Comparison of ENCODE assay signal across 8 cellular contexts in genomic region chr18:44682181-44682870, GRCh38. TPM values are rescaled to one million over a fixed set of nuclear protein-coding genes. Genes with fewer than 3 reads are reported as not detected.
DNase-seq lines count a peak whose midpoint lies in the region; ATAC-seq, FAIRE-seq and TF ChIP-seq lines count a peak whose summit lies in the region.

No MANE protein-coding gene starts in this region.

- 0 out of 2 replicates have a peak overlapping the region, but pooled peaks have one; percentile 80 for H3K4me2 ChIP-seq in DND-41 (ENCODE audit: insufficient read depth, low read length)

- no peaks in the 10 kb centered on the region for H3K36me3 Mint-ChIP-seq in glutamatergic neuron (ENCODE audit: unreplicated experiment)

- H3K79me2 ChIP-seq in DND-41 (ENCODE audit: insufficient read depth, low read length): no peaks in the 10 kb centered on the region

- peaks cover 4% of the 10 kb centered on the region for H3K27me3 Mint-ChIP-seq in glutamatergic neuron (ENCODE audit: unreplicated experiment)

- DNase-seq in DND-41 (no peak), pancreas (peak in 2 of 6 donors; percentile 32 to 37), LoVo (ENCODE audit: low spot score) (no peak), glutamatergic neuron (no peak)
- DNase-seq in activated CD4-positive, alpha-beta T cell treated with anti-CD3 and anti-CD28 coated beads for 4 hours: no peak

- no peaks in the 10 kb centered on the region for H4K20me1 ChIP-seq in DND-41 (ENCODE audit: insufficient read depth, low read length)

- no peak for FAIRE-seq in pancreas (lab: Jason Lieb, UNC)

- H3K4me3 Mint-ChIP-seq in glutamatergic neuron (ENCODE audit: unreplicated experiment): no peak overlapping the region

- ATAC-seq in DND-41 (ENCODE audit: insufficient read depth, low read depth) (no peak), pancreas (peak in 2 of 4 donors; percentile 5 to 17), HG02571 (IDR thresholded peaks at IDR 0.05; ENCODE audit: unreplicated experiment) (no peak)

- no peak overlapping the region for H2AFZ ChIP-seq in DND-41 (ENCODE audit: low read depth, low read length)

- H3K27me3 ChIP-seq in DND-41 (ENCODE audit: insufficient read depth, low read length, poor library complexity) (peaks cover 33% of the 10 kb centered on the region), HUES64 (ENCODE audit: insufficient read depth, low read length) (peaks cover 14% of the 10 kb centered on the region), endocrine pancreas (ENCODE audit: control insufficient read depth, insufficient read depth, low read length) (no peaks in the 10 kb centered on the region), pancreas (no peaks in the 10 kb centered on the region)

- H3K27ac ChIP-seq in DND-41 (ENCODE audit: low read length): no peak overlapping the region
- H3K27ac ChIP-seq in HUES64 (ENCODE audit: low read depth, low read length): peak overlapping the region; percentile 59; the same call in 1 of the 2 replicates
- peak overlapping the region; percentile 43 to 100 (median 72) for H3K27ac ChIP-seq in pancreas

- H3K9ac ChIP-seq in DND-41 (ENCODE audit: low read depth, low read length) (no peak overlapping the region), HUES64 (ENCODE audit: low read depth, low read length) (peak overlapping the region; percentile 25; the same call in 1 of the 2 replicates), endocrine pancreas (ENCODE audit: control insufficient read depth, insufficient read depth, low read length) (no peak overlapping the region)

- H3K27ac Mint-ChIP-seq in glutamatergic neuron (ENCODE audit: unreplicated experiment): no peak overlapping the region

- TF ChIP-seq CTCF in DND-41 (IDR thresholded peaks at IDR 0.05; ENCODE audit: borderline replicate concordance, extremely low read depth, low read length, poor library complexity, severe bottlenecking) (no peak), pancreas (IDR thresholded peaks at IDR 0.05) (no peak), glutamatergic neuron (IDR thresholded peaks at IDR 0.05; ENCODE audit: partially characterized antibody, unreplicated experiment) (no peak)

- 7% methylated on average over 11 of the region's 12 CpGs for WGBS in HUES64
- WGBS in pancreas, 2 donors: 15 to 17% methylated on average over 12 of the region's 12 CpGs

- no peak overlapping the region for H3K4me3 ChIP-seq in DND-41 (ENCODE audit: low read depth in 1 of 2, low read length in 2 of 2)
- peak overlapping the region; percentile 60 for H3K4me3 ChIP-seq in HUES64 (ENCODE audit: low read length)
- H3K4me3 ChIP-seq in endocrine pancreas (ENCODE audit: control insufficient read depth, insufficient read depth, low read length): peak overlapping the region; percentile 97
- peak overlapping the region in 3 of 4 donors; percentile 18 to 80 (median 53) for H3K4me3 ChIP-seq in pancreas

- H3K9me3 Mint-ChIP-seq in glutamatergic neuron (ENCODE audit: unreplicated experiment): peaks cover 7% of the 10 kb centered on the region

- H3K4me1 ChIP-seq in DND-41 (ENCODE audit: insufficient read depth, low read length) (peaks cover 39% of the 10 kb centered on the region), HUES64 (ENCODE audit: insufficient read depth, low read length) (peaks cover 25% of the 10 kb centered on the region), endocrine pancreas (ENCODE audit: control insufficient read depth, insufficient read depth, low read length) (no peaks in the 10 kb centered on the region), pancreas (peaks cover 4 to 40% (median 20%) of the 10 kb centered on the region in 3 donors)

- intact Hi-C loops in pancreas (cut with DNase I): loop anchor here in 2 of 3 donors (10.0 kb wide), 3 partner anchors 52 to 202 kb away; no protein-coding TSS in a partner anchor

- H3K9me3 ChIP-seq in DND-41 (ENCODE audit: insufficient read depth, low read length, severe bottlenecking) (no peaks in the 10 kb centered on the region), HUES64 (ENCODE audit: insufficient read depth, low read depth, low read length) (no peaks in the 10 kb centered on the region), endocrine pancreas (ENCODE audit: control insufficient read depth, low read length) (no peaks in the 10 kb centered on the region), pancreas (no peaks in the 10 kb centered on the region)

- H3K4me1 Mint-ChIP-seq in glutamatergic neuron (ENCODE audit: low read depth, unreplicated experiment): peaks cover 22% of the 10 kb centered on the region

- H3K36me3 ChIP-seq in DND-41 (ENCODE audit: insufficient read depth, low read length) (no peaks in the 10 kb centered on the region), HUES64 (ENCODE audit: insufficient read depth, low read length) (no peaks in the 10 kb centered on the region), endocrine pancreas (ENCODE audit: control insufficient read depth, insufficient read depth, low read length) (no peaks in the 10 kb centered on the region), pancreas (no peaks in the 10 kb centered on the region)

RNA-seq across cellular contexts. Expression of gene SETBP1, which starts 1.6 kb away (rescaled TPM):
- polyA plus RNA-seq in HUES64 (2013, experiment 1 of 2): 3.0 TPM
- polyA plus RNA-seq in HUES64 (2013, experiment 2 of 2): 3.9 TPM
- total RNA-seq in pancreas (10 to 100 TPM; 16.6 to 24.0 (median 20.7) TPM), glutamatergic neuron (ENCODE audit: unreplicated experiment) (83.3 TPM)
- 1 to 10 TPM; 3.9 to 6.7 TPM for polyA plus RNA-seq in pancreas

Comparison
In these comparisons a context has a peak if more than half of its experiments do, and no peak if none do; other contexts are left out.
1. H3K4me3 ChIP-seq: peak in HUES64 (single experiment), endocrine pancreas (single experiment) and pancreas (3 of 4); none in DND-41 (0 of 2).